8 cellular contexts compared by ENCODE assay signal in genomic region chr18:9913526-9914333, GRCh38. TPM values are rescaled to one million over a fixed set of nuclear protein-coding genes. Genes with fewer than 3 reads are reported as not detected.
DNase-seq lines count a peak whose midpoint lies in the region; ATAC-seq and TF ChIP-seq lines count a peak whose summit lies in the region.

A gene with protein sequence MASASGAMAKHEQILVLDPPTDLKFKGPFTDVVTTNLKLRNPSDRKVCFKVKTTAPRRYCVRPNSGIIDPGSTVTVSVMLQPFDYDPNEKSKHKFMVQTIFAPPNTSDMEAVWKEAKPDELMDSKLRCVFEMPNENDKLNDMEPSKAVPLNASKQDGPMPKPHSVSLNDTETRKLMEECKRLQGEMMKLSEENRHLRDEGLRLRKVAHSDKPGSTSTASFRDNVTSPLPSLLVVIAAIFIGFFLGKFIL (plus strand): TSS chr18:9914016. CDS start chr18:9914257, 241 bp downstream.

- H3K4me3 ChIP-seq in LNCaP clone FGC (ENCODE audit: low read depth, low read length): peak within 1 kb of the TSS; percentile 81

- H3K9me3 Mint-ChIP-seq in naive B cell: peaks cover 0 to 2% (median 0%) of the 10 kb centered on the region in 7 donors
- H3K9me3 Mint-ChIP-seq in stimulated activated effector memory CD8-positive, alpha-beta T cell treated with anti-CD3 and anti-CD28 coated beads, Interleukin-12 subunit alpha, Interleukin-12 subunit beta, amount 100 ng/mL, for 72 hours: no peaks in the 10 kb centered on the region

- peak; percentile 77 to 79 for ATAC-seq in naive B cell (ENCODE audit: low read depth in 2 of 2)
- ATAC-seq in stimulated activated effector memory CD8-positive, alpha-beta T cell treated with anti-CD3 and anti-CD28 coated beads, Interleukin-12 subunit alpha, Interleukin-12 subunit beta, amount 100 ng/mL, for 72 hours: peak; percentile 89

- no peak for TF ChIP-seq CTCF in LNCaP clone FGC (IDR thresholded peaks at IDR 0.05; ENCODE audit: control insufficient read depth, extremely low read depth, insufficient read depth)

- peak within 1 kb of the TSS; percentile 90 to 97 (median 96) for H3K27ac Mint-ChIP-seq in naive B cell
- peak within 1 kb of the TSS; percentile 86 for H3K27ac Mint-ChIP-seq in stimulated activated effector memory CD8-positive, alpha-beta T cell treated with anti-CD3 and anti-CD28 coated beads, Interleukin-12 subunit alpha, Interleukin-12 subunit beta, amount 100 ng/mL, for 72 hours

- H3K4me3 Mint-ChIP-seq in naive B cell: peak within 1 kb of the TSS; percentile 85 to 99 (median 94)
- peak within 1 kb of the TSS; percentile 79 for H3K4me3 Mint-ChIP-seq in stimulated activated effector memory CD8-positive, alpha-beta T cell treated with anti-CD3 and anti-CD28 coated beads, Interleukin-12 subunit alpha, Interleukin-12 subunit beta, amount 100 ng/mL, for 72 hours

- peaks cover 17 to 26% (median 25%) of the 10 kb centered on the region in 3 donors for H3K4me1 Mint-ChIP-seq in naive B cell
- peaks cover 24% of the 10 kb centered on the region for H3K4me1 Mint-ChIP-seq in stimulated activated effector memory CD8-positive, alpha-beta T cell treated with anti-CD3 and anti-CD28 coated beads, Interleukin-12 subunit alpha, Interleukin-12 subunit beta, amount 100 ng/mL, for 72 hours

- peak; percentile 96 for DNase-seq in EL
- peak; percentile 91 for DNase-seq in H4 (ENCODE audit: low spot score)
- peak; percentile 80 for DNase-seq in LNCaP clone FGC (ENCODE audit: low read depth)
- peak; percentile 99 for DNase-seq in RPMI8226
- DNase-seq in activated T-helper 1 cell treated with anti-CD3 and anti-CD28 coated beads, Interleukin-2, amount 50 U/mL, for 16 hours (ENCODE audit: low read depth in 1 of 2, low spot score in 1 of 2): peak; percentile 85 to 90
- DNase-seq in fibroblast of gingiva (ENCODE audit: low read depth): peak; percentile 94
- peak; percentile 96 for DNase-seq in naive B cell
- peak; percentile 92 to 96 for DNase-seq in stimulated activated effector memory CD8-positive, alpha-beta T cell treated with anti-CD3 and anti-CD28 coated beads, Interleukin-12 subunit alpha, Interleukin-12 subunit beta, amount 100 ng/mL, for 72 hours (ENCODE audit: low spot score in 2 of 2)

- peaks cover 8 to 12% (median 8%) of the 10 kb centered on the region in 3 donors for H3K27me3 Mint-ChIP-seq in naive B cell

- no peaks in the 10 kb centered on the region for H3K36me3 Mint-ChIP-seq in naive B cell
- H3K36me3 Mint-ChIP-seq in stimulated activated effector memory CD8-positive, alpha-beta T cell treated with anti-CD3 and anti-CD28 coated beads, Interleukin-12 subunit alpha, Interleukin-12 subunit beta, amount 100 ng/mL, for 72 hours: peaks cover 21% of the 10 kb centered on the region

RNA-seq across cellular contexts. Expression of the gene that starts here (rescaled TPM):
- total RNA-seq in H4 (2014; rRNA removed; shearing (Covaris generic)): 318 and 364 TPM in 2 replicates
- polyA plus RNA-seq in naive B cell (ENCODE audit: low read depth in 6 of 6): 100 to 1,000 TPM; 240 to 309 (median 258) TPM

Comparison
In these comparisons a context has a peak if more than half of its experiments do, and no peak if none do; other contexts are left out.
1. Peak in every context shown above with its lines: DNase-seq, ATAC-seq and H3K4me3 ChIP-seq.